ENCODE assay signal across 8 cellular contexts in genomic region chr10:17453377-17454091, GRCh38. TPM values are rescaled to one million over a fixed set of nuclear protein-coding genes. Genes with fewer than 3 reads are reported as not detected.
DNase-seq lines count a peak whose midpoint lies in the region; ATAC-seq and FAIRE-seq lines count a peak whose summit lies in the region.

No MANE protein-coding gene starts in this region.

- H3K4me1 ChIP-seq in rectal smooth muscle tissue (ENCODE audit: control insufficient read depth, insufficient read depth, low read length), result no peaks in the 10 kb centered on the region

- H3K36me3 ChIP-seq in rectal smooth muscle tissue (ENCODE audit: control insufficient read depth, insufficient read depth, low read length), result no peaks in the 10 kb centered on the region

- peak; percentile 27 for DNase-seq in A172 (ENCODE audit: low spot score)
- peak; percentile 70 for DNase-seq in NCI-H748 (lab: John Stamatoyannopoulos, UW; ENCODE audit: unreplicated experiment)
- DNase-seq in activated naive CD4-positive, alpha-beta T cell (lab: John Stamatoyannopoulos, UW), result peak in 3 of 4 experiments; percentile 1 to 16 (median 4)
- peak; percentile 63 for DNase-seq in Right ventricle myocardium superior
- DNase-seq in GM19240 (ENCODE audit: insufficient read length, low spot score), result no peak
- no peak for DNase-seq in RCC 7860 (ENCODE audit: low spot score)

- H3K27ac ChIP-seq in rectal smooth muscle tissue (ENCODE audit: low read depth, low read length), result no peak overlapping the region

- H3K27me3 ChIP-seq in rectal smooth muscle tissue (ENCODE audit: control insufficient read depth, insufficient read depth, low read length), result peaks cover 14% of the 10 kb centered on the region

- FAIRE-seq in RCC 7860 (lab: Jason Lieb, UNC), result no peak

- ATAC-seq in GM19397 (IDR thresholded peaks at IDR 0.05; ENCODE audit: unreplicated experiment) (peak; percentile 25), Right ventricle myocardium superior (ENCODE audit: poor library complexity) (peak; percentile 74)

- intact Hi-C loops in Right ventricle myocardium superior (cut with DNase I), result no loop called here

- H3K4me3 ChIP-seq in rectal smooth muscle tissue (ENCODE audit: low read length), result peak overlapping the region; percentile 56

- H3K9ac ChIP-seq in rectal smooth muscle tissue (ENCODE audit: low read length), result no peak overlapping the region

RNA-seq across cellular contexts. Expression of gene ST8SIA6, which starts 0.9 kb away (rescaled TPM):
- 1.00 and 1.2 TPM in 2 replicates for total RNA-seq in A172 (2014; rRNA removed; shearing (Covaris generic))
- total RNA-seq in Right ventricle myocardium superior, result 6.3 TPM

Comparison
In these comparisons a context has a peak if more than half of its experiments do, and no peak if none do; other contexts are left out.
1. DNase-seq: peak in A172 (single experiment), NCI-H748 (single experiment), activated naive CD4-positive, alpha-beta T cell (3 of 4) and Right ventricle myocardium superior (single experiment); none in GM19240 (single experiment) and RCC 7860 (single experiment).